ENCODE assay signal across 29 cellular contexts in genomic region chr13:46753917-46754316, GRCh38.
"Had no signal": no experiment of that assay in that cellular context is flagged by ENCODE, and none has a peak within 500 bp of the region (broad histone marks: within the 10 kb centered on the region; RNA-seq: fewer than 3 reads in every experiment).

No MANE protein-coding gene starts in this region.

- H3K4me1 Mint-ChIP-seq: brain had no signal

- FAIRE-seq: TTC549 had no signal

- ATAC-seq: activated CD4-positive, alpha-beta T cell treated with anti-CD3 and anti-CD28 coated beads for 36 hours; activated CD4-positive, CD25-positive, alpha-beta regulatory T cell treated with anti-CD3 and anti-CD28 coated beads, Interleukin-2, amount 50 U/mL, for 24 hours; activated naive CD8-positive, alpha-beta T cell treated with anti-CD3 and anti-CD28 coated beads, Interleukin-2, amount 50 U/mL, for 24 hours; Panc1 had no signal

- H3K4me3 Mint-ChIP-seq: activated CD4-positive, alpha-beta memory T cell treated with anti-CD3 and anti-CD28 coated beads for 36 hours; activated CD4-positive, alpha-beta T cell treated with anti-CD3 and anti-CD28 coated beads for 36 hours; activated CD4-positive, alpha-beta T cell treated with anti-CD3 and anti-CD28 coated beads, Interleukin-2, amount 10 ng/mL, durations not matched to agents 7 days and 5 days; activated naive CD4-positive, alpha-beta T cell treated with anti-CD3 and anti-CD28 coated beads, Interleukin-2, amount 50 U/mL, for 24 hours; activated naive CD8-positive, alpha-beta T cell treated with anti-CD3 and anti-CD28 coated beads, Interleukin-2, amount 50 U/mL, for 24 hours; activated T-cell treated with anti-CD3 and anti-CD28 coated beads, Interleukin-2, amount 50 U/mL, for 24 hours; brain; T-helper 2 cell treated with Interferon-gamma antibody and Interleukin-4, amounts not matched to agents 5 μg/mL and 100 μg/mL, for 36 hours had no signal

- H3K9me3 Mint-ChIP-seq: activated CD4-positive, alpha-beta memory T cell treated with anti-CD3 and anti-CD28 coated beads for 36 hours; activated CD4-positive, alpha-beta T cell treated with anti-CD3 and anti-CD28 coated beads, Interleukin-2, amount 10 ng/mL, durations not matched to agents 7 days and 5 days; activated naive CD4-positive, alpha-beta T cell treated with anti-CD3 and anti-CD28 coated beads, Interleukin-2, amount 50 U/mL, for 24 hours; activated naive CD8-positive, alpha-beta T cell treated with anti-CD3 and anti-CD28 coated beads, Interleukin-2, amount 50 U/mL, for 24 hours; activated T-cell treated with anti-CD3 and anti-CD28 coated beads, Interleukin-2, amount 50 U/mL, for 24 hours; activated T-helper 2 cell treated with anti-CD3 and anti-CD28 coated beads, Interferon-gamma antibody, Interleukin-2, Interleukin-4, amounts not matched to agents 10 μg/mL and 5 μg/mL and 100 μg/mL, durations not matched to agents 14 hours and 24 hours and 36 hours; brain; T-helper 2 cell treated with Interferon-gamma antibody and Interleukin-4, amounts not matched to agents 5 μg/mL and 100 μg/mL, for 36 hours had no signal

- DNase-seq: activated CD4-positive, alpha-beta memory T cell treated with anti-CD3 and anti-CD28 coated beads for 36 hours; activated CD4-positive, alpha-beta T cell treated with anti-CD3 and anti-CD28 coated beads for 36 hours; activated CD4-positive, alpha-beta T cell treated with anti-CD3 and anti-CD28 coated beads, Interleukin-2, amount 10 ng/mL, durations not matched to agents 7 days and 5 days; activated gamma-delta T cell; activated naive CD4-positive, alpha-beta T cell treated with Interleukin-2 at 50 U/mL for 16 hours; activated naive CD8-positive, alpha-beta T cell treated with anti-CD3 and anti-CD28 coated beads, Interleukin-2, amount 50 U/mL, for 24 hours; activated T-cell treated with anti-CD3 and anti-CD28 coated beads, Interleukin-2, amount 50 U/mL, for 24 hours; anterior cingulate cortex; caudate nucleus; cerebellar nuclear complex; Karpas-422; NCI-H1105; NCI-H1417 treated with DMSO at 0.1 percent for 48 hours; NCI-H187 treated with DMSO at 0.1 percent for 48 hours; NCI-H2081; NCI-H2171 treated with DMSO at 0.1 percent for 48 hours; NCI-H2227 treated with DMSO at 0.1 percent for 48 hours; NCI-H446; NCI-H526 treated with DMSO at 0.1 percent for 48 hours; NCI-H774; SHP77; SJCRH30 had no signal

- H3K27me3 Mint-ChIP-seq: activated CD4-positive, alpha-beta memory T cell treated with anti-CD3 and anti-CD28 coated beads for 36 hours; activated naive CD4-positive, alpha-beta T cell treated with anti-CD3 and anti-CD28 coated beads, Interleukin-2, amount 50 U/mL, for 24 hours; activated T-cell treated with anti-CD3 and anti-CD28 coated beads, Interleukin-2, amount 50 U/mL, for 24 hours; brain had no signal

- H3K9me3 ChIP-seq: SJCRH30 had no signal

- H3K27ac Mint-ChIP-seq: activated CD4-positive, alpha-beta memory T cell treated with anti-CD3 and anti-CD28 coated beads for 36 hours; activated CD4-positive, alpha-beta T cell treated with anti-CD3 and anti-CD28 coated beads, Interleukin-2, amount 10 ng/mL, durations not matched to agents 7 days and 5 days; activated naive CD4-positive, alpha-beta T cell treated with anti-CD3 and anti-CD28 coated beads, Interleukin-2, amount 50 U/mL, for 24 hours; activated naive CD8-positive, alpha-beta T cell treated with anti-CD3 and anti-CD28 coated beads, Interleukin-2, amount 50 U/mL, for 24 hours; activated T-cell treated with anti-CD3 and anti-CD28 coated beads, Interleukin-2, amount 50 U/mL, for 24 hours; activated T-helper 2 cell treated with anti-CD3 and anti-CD28 coated beads, Interferon-gamma antibody, Interleukin-2, Interleukin-4, amounts not matched to agents 10 μg/mL and 5 μg/mL and 100 μg/mL, durations not matched to agents 14 hours and 24 hours and 36 hours; T-helper 2 cell treated with Interferon-gamma antibody and Interleukin-4, amounts not matched to agents 5 μg/mL and 100 μg/mL, for 36 hours had no signal
